Comparison of ENCODE assay signal across 8 cellular contexts in the genomic region with DNA sequence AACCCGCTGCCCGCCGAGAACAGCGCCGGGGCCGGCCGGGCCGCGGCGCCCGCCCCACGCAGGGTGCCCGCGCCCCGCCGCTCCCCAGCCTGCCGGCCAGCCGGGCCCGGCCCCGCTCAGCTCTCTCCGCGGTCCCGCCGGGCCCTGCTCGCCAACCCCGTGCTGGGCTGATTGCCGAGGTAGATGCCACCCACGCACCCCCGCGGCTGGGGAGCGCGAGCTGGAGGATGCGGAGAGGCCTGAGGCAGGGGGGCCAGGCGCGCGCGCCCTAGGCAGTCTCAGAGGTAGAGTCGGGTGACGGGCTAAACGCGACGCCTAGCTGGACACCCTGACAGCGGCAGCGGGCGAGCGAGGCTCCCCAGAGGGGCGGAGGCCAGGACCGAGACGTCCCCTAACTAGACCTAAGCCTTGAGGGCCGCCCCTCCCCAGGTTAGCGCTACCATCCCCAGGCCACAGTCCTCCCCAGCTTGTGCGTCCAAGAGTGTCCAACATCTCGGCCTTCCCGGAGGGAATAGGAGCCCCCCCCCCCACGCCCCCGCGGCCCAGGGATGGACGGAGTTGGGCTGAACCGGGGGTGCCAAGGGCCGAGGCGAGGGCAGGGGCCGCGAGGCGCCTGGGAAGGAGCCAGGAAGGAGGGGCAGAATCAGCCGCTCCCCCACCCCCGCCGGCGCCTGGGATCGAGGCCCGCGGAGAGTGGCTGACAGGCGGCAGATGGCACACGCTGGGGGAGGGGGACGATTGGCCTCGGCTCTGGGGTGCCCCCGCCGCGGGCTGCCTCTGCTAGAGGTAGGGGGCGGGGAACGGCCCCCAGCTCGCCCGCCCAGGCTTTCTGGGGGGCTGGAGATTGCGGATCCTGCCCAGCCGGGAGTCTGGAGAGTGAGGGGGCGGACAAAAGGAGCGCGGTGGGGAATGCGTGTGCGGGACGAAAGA. TPM values are rescaled to one million over a fixed set of nuclear protein-coding genes. Genes with fewer than 3 reads are reported as not detected.
DNase-seq lines count a peak whose midpoint lies in the region; ATAC-seq and TF ChIP-seq lines count a peak whose summit lies in the region.

No MANE protein-coding gene starts in this region.

- H3K9me3 ChIP-seq in endodermal cell (ENCODE audit: control insufficient read depth, low read length) (no peaks in the 10 kb centered on the region), muscle layer of colon (ENCODE audit: low read length) (no peaks in the 10 kb centered on the region), thymus (ENCODE audit: control insufficient read depth) (peaks cover 2% of the 10 kb centered on the region)

- ATAC-seq in GM19351 (IDR thresholded peaks at IDR 0.05; ENCODE audit: unreplicated experiment) (no peak), foreskin keratinocyte (no peak)

- H3K27ac ChIP-seq in endodermal cell (ENCODE audit: low read depth, low read length) (peak overlapping the region; percentile 73), muscle layer of colon (ENCODE audit: low read depth, low read length) (peak overlapping the region; percentile 52), thymus (ENCODE audit: low read depth) (peak overlapping the region; percentile 52), foreskin keratinocyte (no peak overlapping the region)

- peaks cover 13% of the 10 kb centered on the region for H3K4me1 Mint-ChIP-seq in endodermal cell

- peak overlapping the region; percentile 78 for H3K4me3 Mint-ChIP-seq in endodermal cell

- H3K4me1 ChIP-seq in endodermal cell (ENCODE audit: control insufficient read depth, insufficient read depth, low read length) (peaks cover under 1% of the 10 kb centered on the region), muscle layer of colon (ENCODE audit: insufficient read depth, low read length) (peaks cover 5% of the 10 kb centered on the region), thymus (ENCODE audit: control insufficient read depth, insufficient read depth, low read length) (peaks cover 7% of the 10 kb centered on the region), foreskin keratinocyte (no peaks in the 10 kb centered on the region)

- in situ Hi-C loops in G401 (cut with HindIII; ENCODE audit: low sequenced_read_pairs), result no loop called here

- H3K27me3 Mint-ChIP-seq in endodermal cell (ENCODE audit: insufficient read depth), result peaks cover 39% of the 10 kb centered on the region

- no peaks in the 10 kb centered on the region for H3K36me3 ChIP-seq in endodermal cell (ENCODE audit: control insufficient read depth, insufficient read depth, low read length)
- no peaks in the 10 kb centered on the region for H3K36me3 ChIP-seq in muscle layer of colon (ENCODE audit: insufficient read depth, low read length)
- H3K36me3 ChIP-seq in thymus (ENCODE audit: control insufficient read depth, insufficient read depth), result no peaks in the 10 kb centered on the region

- no peaks in the 10 kb centered on the region for H3K36me3 Mint-ChIP-seq in endodermal cell (ENCODE audit: low read depth)

- TF ChIP-seq CTCF in endodermal cell (conservative IDR thresholded peaks at IDR 0.05) (no peak), foreskin keratinocyte (conservative IDR thresholded peaks at IDR 0.05) (no peak)

- no peak overlapping the region for H3K27ac Mint-ChIP-seq in endodermal cell

- no peaks in the 10 kb centered on the region for H3K9me3 Mint-ChIP-seq in endodermal cell

- 3 to 5% methylated on average over 8 to 87 of the region's 90 CpGs for WGBS in endodermal cell (ENCODE audit: insufficient coverage in 1 of 2, insufficient read length in 1 of 2), 2 experiments
- WGBS in thymus, result 1% methylated on average over 90 of the region's 90 CpGs

- H3K27me3 ChIP-seq in endodermal cell (ENCODE audit: control insufficient read depth, insufficient read depth, low read length, poor library complexity, severe bottlenecking) (peaks cover 42% of the 10 kb centered on the region), muscle layer of colon (ENCODE audit: control insufficient read depth in 1 of 2, insufficient read depth in 2 of 2, low read length in 2 of 2) (peaks cover 0 to 3% of the 10 kb centered on the region in 2 donors), thymus (ENCODE audit: control insufficient read depth, insufficient read depth) (peaks cover 74% of the 10 kb centered on the region), foreskin keratinocyte (peaks cover 85% of the 10 kb centered on the region)

- no peak overlapping the region for H3K9ac ChIP-seq in endodermal cell (ENCODE audit: extremely low read depth, low read length, poor library complexity, severe bottlenecking)
- no peak overlapping the region for H3K9ac ChIP-seq in muscle layer of colon (ENCODE audit: low read length)

- H3K4me3 ChIP-seq in endodermal cell (ENCODE audit: low read length), result no peak overlapping the region
- H3K4me3 ChIP-seq in muscle layer of colon (ENCODE audit: low read depth in 1 of 2, low read length in 2 of 2), result peak overlapping the region; percentile 64 to 71
- peak overlapping the region; percentile 33 for H3K4me3 ChIP-seq in thymus (ENCODE audit: low read length)

- DNase-seq in G401 (ENCODE audit: low spot score) (peak; percentile 42), SW480 (ENCODE audit: low spot score) (peak; percentile 32), endodermal cell (peak; percentile 83), foreskin keratinocyte (no peak), COLO829 (ENCODE audit: low spot score) (no peak)

RNA-seq across cellular contexts. Expression of a gene that starts 2.6 kb away (rescaled TPM):
- 0.07 TPM in 1 of 2 replicates, not detected in the other for total RNA-seq in G401 (2014; rRNA removed; shearing (Covaris generic))
- total RNA-seq in endodermal cell (10 to 100 TPM; 30.3 to 41.9 TPM), foreskin keratinocyte (0.07 and 0.17 TPM in 2 replicates)
- 58.6 TPM for polyA plus RNA-seq in endodermal cell (2013, experiment 1 of 2)
- polyA plus RNA-seq in endodermal cell (2013, experiment 2 of 2), result 54.0 TPM
- polyA plus RNA-seq in thymus (0.52 TPM), foreskin keratinocyte (0.01 TPM in 1 of 2 replicates, not detected in the other)

Comparison
In these comparisons a context has a peak if more than half of its experiments do, and no peak if none do; other contexts are left out.
1. DNase-seq: peak in G401 (single experiment), SW480 (single experiment) and endodermal cell (single experiment); none in foreskin keratinocyte (0 of 2) and COLO829 (single experiment).
2. RNA of a gene that starts 2.6 kb away (total RNA-seq): 30.3 to 41.9 TPM in endodermal cell; 0.07 to 0.17 TPM in foreskin keratinocyte and 0.07 TPM in G401; every median in the first group is over 10 times any median in the second.